In genomic region chr20:31701591-31701990, GRCh38 we compare ENCODE assay signal across 12 cellular contexts. TPM values are rescaled to one million over a fixed set of nuclear protein-coding genes. Genes with fewer than 3 reads are reported as not detected.
A peak's percentile ranks its signal among the peaks of the same experiment; 100 is the strongest.
DNase-seq lines count a peak whose midpoint lies in the region; ATAC-seq and TF ChIP-seq lines count a peak whose summit lies in the region.
"Had no signal": no experiment of that assay in that cellular context is flagged by ENCODE, and none has a peak within 500 bp of the region (broad histone marks: within the 10 kb centered on the region; RNA-seq: fewer than 3 reads in every experiment).

No MANE protein-coding gene starts in this region.

- TF ChIP-seq CTCF in foreskin keratinocyte (conservative IDR thresholded peaks at IDR 0.05) (no peak), stomach (IDR thresholded peaks at IDR 0.05) (no peak)

- H3K27me3 ChIP-seq in foreskin keratinocyte (no peaks in the 10 kb centered on the region), stomach (no peaks in the 10 kb centered on the region)

- H3K4me3 Mint-ChIP-seq in activated CD4-positive, alpha-beta T cell treated with anti-CD3 and anti-CD28 coated beads, Interleukin-2, amount 10 ng/mL, durations not matched to agents 24 days and 14 days, result peak overlapping the region; percentile 8
- no peak overlapping the region for H3K4me3 Mint-ChIP-seq in activated CD8-positive, alpha-beta T cell treated with anti-CD3 and anti-CD28 coated beads, Interleukin-2, amount 10 ng/mL, durations not matched to agents 7 days and 5 days

- CTCF ChIA-PET in activated CD8-positive, alpha-beta T cell treated with anti-CD3 and anti-CD28 coated beads, Interleukin-2, amount 10 ng/mL, durations not matched to agents 7 days and 5 days (lab: Charles Lee), result interaction anchor here (0.7 to 4.5 kb wide), 6 partner anchors 15 to 88 kb away, joined by 3 to 54 read pairs (median 6); partner anchors contain the start of gene BCL2L1

- no peaks in the 10 kb centered on the region for H3K27me3 Mint-ChIP-seq in activated CD4-positive, alpha-beta T cell treated with anti-CD3 and anti-CD28 coated beads, Interleukin-2, amount 10 ng/mL, durations not matched to agents 24 days and 14 days
- no peaks in the 10 kb centered on the region for H3K27me3 Mint-ChIP-seq in activated CD8-positive, alpha-beta T cell treated with anti-CD3 and anti-CD28 coated beads, Interleukin-2, amount 10 ng/mL, durations not matched to agents 7 days and 5 days (ENCODE audit: low read depth)

- no peak for ATAC-seq in activated CD8-positive, alpha-beta T cell treated with anti-CD3 and anti-CD28 coated beads, Interleukin-2, amount 10 ng/mL, durations not matched to agents 7 days and 5 days
- ATAC-seq in foreskin keratinocyte (no peak), HG03135 (IDR thresholded peaks at IDR 0.05; ENCODE audit: unreplicated experiment) (no peak)
- ATAC-seq in activated CD4-positive, CD25-positive, alpha-beta regulatory T cell treated with anti-CD3 and anti-CD28 coated beads, Interleukin-2, amount 50 U/mL, for 24 hours, result no peak

- peaks cover 39% of the 10 kb centered on the region for H3K4me1 ChIP-seq in foreskin keratinocyte
- H3K4me1 ChIP-seq in stomach, result peaks cover 54 to 82% (median 68%) of the 10 kb centered on the region in 4 donors

- H3K4me1 Mint-ChIP-seq in activated CD4-positive, alpha-beta T cell treated with anti-CD3 and anti-CD28 coated beads, Interleukin-2, amount 10 ng/mL, durations not matched to agents 24 days and 14 days, result peaks cover 63% of the 10 kb centered on the region
- H3K4me1 Mint-ChIP-seq in activated CD8-positive, alpha-beta T cell treated with anti-CD3 and anti-CD28 coated beads, Interleukin-2, amount 10 ng/mL, durations not matched to agents 7 days and 5 days (ENCODE audit: low read depth), result peaks cover 54% of the 10 kb centered on the region

- intact Hi-C loops in activated CD4-positive, alpha-beta T cell treated with anti-CD3 and anti-CD28 coated beads, Interleukin-2, amount 10 ng/mL, durations not matched to agents 24 days and 14 days (cut with micrococcal nuclease), result no loop called here
- intact Hi-C loops in stomach (cut with DNase I; ENCODE audit: low total_unique reads), result no loop called here

- H3K27ac ChIP-seq in foreskin keratinocyte (peak overlapping the region; percentile 87), stomach (peak overlapping the region in 3 of 5 donors; percentile 64 to 100 (median 98))

- 59 to 77% (median 65%) methylated on average over 1 of the region's 1 CpG for WGBS in stomach, 5 donors

- DNase-seq in activated CD4-positive, alpha-beta T cell treated with anti-CD3 and anti-CD28 coated beads, Interleukin-2, amount 10 ng/mL, durations not matched to agents 24 days and 14 days, result no peak
- DNase-seq in activated CD4-positive, alpha-beta T cell treated with anti-CD3 and anti-CD28 coated beads, Interleukin-2, amount 50 U/mL, for 1 hour, result no peak
- DNase-seq in activated CD8-positive, alpha-beta T cell treated with anti-CD3 and anti-CD28 coated beads, Interleukin-2, amount 10 ng/mL, durations not matched to agents 7 days and 5 days, result no peak
- DNase-seq in foreskin keratinocyte (no peak), stomach (no peak), NK-92 (lab: John Stamatoyannopoulos, UW; ENCODE audit: unreplicated experiment) (no peak)
- DNase-seq: ACHN; activated CD4-positive, alpha-beta T cell treated with anti-CD3 and anti-CD28 coated beads, Interleukin-2, amount 50 U/mL, for 4 hours; DMS153; NCI-H69 had no signal

- peak overlapping the region; percentile 69 for H3K27ac Mint-ChIP-seq in activated CD4-positive, alpha-beta T cell treated with anti-CD3 and anti-CD28 coated beads, Interleukin-2, amount 10 ng/mL, durations not matched to agents 24 days and 14 days
- H3K27ac Mint-ChIP-seq in activated CD8-positive, alpha-beta T cell treated with anti-CD3 and anti-CD28 coated beads, Interleukin-2, amount 10 ng/mL, durations not matched to agents 7 days and 5 days, result peak overlapping the region; percentile 50

- H3K36me3 Mint-ChIP-seq in activated CD4-positive, alpha-beta T cell treated with anti-CD3 and anti-CD28 coated beads, Interleukin-2, amount 10 ng/mL, durations not matched to agents 24 days and 14 days (ENCODE audit: low read depth), result peaks cover 68% of the 10 kb centered on the region
- peaks cover 60% of the 10 kb centered on the region for H3K36me3 Mint-ChIP-seq in activated CD8-positive, alpha-beta T cell treated with anti-CD3 and anti-CD28 coated beads, Interleukin-2, amount 10 ng/mL, durations not matched to agents 7 days and 5 days (ENCODE audit: low read depth)

- H3K36me3 ChIP-seq in stomach, result peaks cover 0 to 37% (median 18%) of the 10 kb centered on the region in 4 donors

- no peak for TF ChIP-seq EP300 in stomach (IDR thresholded peaks at IDR 0.05)

- H3K9me3 Mint-ChIP-seq in activated CD4-positive, alpha-beta T cell treated with anti-CD3 and anti-CD28 coated beads, Interleukin-2, amount 10 ng/mL, durations not matched to agents 24 days and 14 days, result no peaks in the 10 kb centered on the region
- H3K9me3 Mint-ChIP-seq in activated CD8-positive, alpha-beta T cell treated with anti-CD3 and anti-CD28 coated beads, Interleukin-2, amount 10 ng/mL, durations not matched to agents 7 days and 5 days (ENCODE audit: insufficient read depth), result no peaks in the 10 kb centered on the region

- H3K9me3 ChIP-seq in stomach, result no peaks in the 10 kb centered on the region

- H3K4me3 ChIP-seq in stomach, result no peak overlapping the region

- TF ChIP-seq POLR2A in stomach (IDR thresholded peaks at IDR 0.05), result no peak

- POLR2A ChIA-PET in activated CD8-positive, alpha-beta T cell treated with anti-CD3 and anti-CD28 coated beads, Interleukin-2, amount 10 ng/mL, durations not matched to agents 7 days and 5 days (lab: Charles Lee), result interaction anchor here (4.3 to 4.9 kb wide), 2 partner anchors 20 to 27 kb away, joined by 32 to 44 read pairs; partner anchors contain the start of gene BCL2L1

RNA-seq across cellular contexts. Expression of gene BCL2L1, which starts 21.1 kb away (rescaled TPM):
- 379 and 381 TPM in 2 replicates for total RNA-seq in activated CD4-positive, alpha-beta T cell treated with anti-CD3 and anti-CD28 coated beads, Interleukin-2, amount 10 ng/mL, durations not matched to agents 24 days and 14 days
- total RNA-seq in activated CD8-positive, alpha-beta T cell treated with anti-CD3 and anti-CD28 coated beads, Interleukin-2, amount 10 ng/mL, durations not matched to agents 7 days and 5 days, result 10 to 100 TPM; 71.4 to 73.0 TPM
- total RNA-seq in foreskin keratinocyte (114 and 136 TPM in 2 replicates), stomach (100 to 1,000 TPM in 2 of 5 donors, 10 to 100 TPM in 3; 61.7 to 210 (median 68.7) TPM)
- polyA plus RNA-seq in foreskin keratinocyte (106 and 115 TPM in 2 replicates), stomach (10 to 100 TPM; 47.1 to 88.2 (median 73.0) TPM)

RNA-seq across cellular contexts. Expression of gene TPX2, which starts 37.5 kb away (rescaled TPM):
- total RNA-seq in activated CD4-positive, alpha-beta T cell treated with anti-CD3 and anti-CD28 coated beads, Interleukin-2, amount 10 ng/mL, durations not matched to agents 24 days and 14 days, result 60.1 and 61.3 TPM in 2 replicates
- total RNA-seq in activated CD8-positive, alpha-beta T cell treated with anti-CD3 and anti-CD28 coated beads, Interleukin-2, amount 10 ng/mL, durations not matched to agents 7 days and 5 days, result 100 to 1,000 TPM; 172 to 174 TPM
- total RNA-seq in foreskin keratinocyte, result 106 and 126 TPM in 2 replicates
- 47.2 and 65.4 TPM in 2 replicates for polyA plus RNA-seq in foreskin keratinocyte
- 10 to 100 TPM in 1 of 5 donors, 1 to 10 TPM in 4; 5.3 to 11.4 (median 7.6) TPM for total RNA-seq in stomach
- 1 to 10 TPM; 1.7 to 7.1 (median 3.3) TPM for polyA plus RNA-seq in stomach
